Comparison of ENCODE assay signal across 22 cellular contexts in genomic region chr12:49952396-49953055, GRCh38. TPM values are rescaled to one million over a fixed set of nuclear protein-coding genes. Genes with fewer than 3 reads are reported as not detected.
DNase-seq lines count a peak whose midpoint lies in the region; ATAC-seq and TF ChIP-seq lines count a peak whose summit lies in the region.
"Had no signal": no experiment of that assay in that cellular context is flagged by ENCODE, and none has a peak within 500 bp of the region (broad histone marks: within the 10 kb centered on the region; RNA-seq: fewer than 3 reads in every experiment).

No MANE protein-coding gene starts in this region.

- no peak overlapping the region for H3K4me3 Mint-ChIP-seq in T-helper 17 cell
- H3K4me3 Mint-ChIP-seq: CD4-positive, alpha-beta memory T cell had no signal

- intact Hi-C loops in gastrocnemius medialis (cut with DNase I; ENCODE audit: low total_unique reads): no loop called here

- H3K27ac Mint-ChIP-seq in T-helper 17 cell: peak overlapping the region; percentile 54

- H3K27me3 Mint-ChIP-seq in T-helper 17 cell: peaks cover 60% of the 10 kb centered on the region

- no peak overlapping the region for H3K4me3 ChIP-seq in fibroblast of pulmonary artery (replicated peaks; ENCODE audit: low read depth, low read length)
- H3K4me3 ChIP-seq in osteoblast (ENCODE audit: insufficient read depth, low read length): no peak overlapping the region
- no peak overlapping the region for H3K4me3 ChIP-seq in smooth muscle cell
- no peak overlapping the region for H3K4me3 ChIP-seq in gastrocnemius medialis

- no peaks in the 10 kb centered on the region for H3K4me1 ChIP-seq in osteoblast (ENCODE audit: insufficient read depth, low read length)
- no peaks in the 10 kb centered on the region for H3K4me1 ChIP-seq in smooth muscle cell (ENCODE audit: low read depth)
- no peaks in the 10 kb centered on the region for H3K4me1 ChIP-seq in gastrocnemius medialis

- no peak overlapping the region for H3K9ac ChIP-seq in smooth muscle cell (ENCODE audit: low read depth)

- peak; percentile 38 for DNase-seq in CD1c-positive myeloid dendritic cell (ENCODE audit: extremely low spot score)
- no peak for DNase-seq in T-helper 17 cell
- DNase-seq in fibroblast of pulmonary artery (ENCODE audit: low read depth): peak; percentile 12
- DNase-seq in osteoblast (ENCODE audit: insufficient read length, low spot score, missing footprints): peak; percentile 74
- DNase-seq in activated CD4-positive, CD25-positive, alpha-beta regulatory T cell treated with anti-CD3 and anti-CD28 coated beads, Interleukin-2, amount 50 U/mL, for 72 hours: no peak
- no peak for DNase-seq in smooth muscle cell (lab: John Stamatoyannopoulos, UW; ENCODE audit: unreplicated experiment)
- no peak for DNase-seq in gastrocnemius medialis
- DNase-seq: ACHN; AML-193; CD4-positive, alpha-beta memory T cell; DMS79 treated with DMSO at 0.1 percent for 48 hours; H7; IMR-90; Kasumi-1; NCI-H1105 treated with DMSO at 0.1 percent for 48 hours; NCI-H187; NCI-H446; NCI-H69; NK-92 treated with Interleukin-12 subunit alpha and Interleukin-12 subunit beta, amount 100 ng/mL, for 24 hours; SIG-M5 had no signal

- no peak overlapping the region for H2AFZ ChIP-seq in osteoblast (ENCODE audit: low read length)
- no peak overlapping the region for H2AFZ ChIP-seq in smooth muscle cell (ENCODE audit: low read depth)

- H3K36me3 Mint-ChIP-seq in T-helper 17 cell (ENCODE audit: low read depth): peaks cover 5% of the 10 kb centered on the region
- H3K36me3 Mint-ChIP-seq: CD4-positive, alpha-beta memory T cell had no signal

- H3K27ac ChIP-seq in osteoblast (ENCODE audit: low read depth, low read length): no peak overlapping the region
- no peak overlapping the region for H3K27ac ChIP-seq in smooth muscle cell (ENCODE audit: low read depth)
- no peak overlapping the region for H3K27ac ChIP-seq in gastrocnemius medialis

- H3K4me1 Mint-ChIP-seq in T-helper 17 cell: no peaks in the 10 kb centered on the region

- TF ChIP-seq CTCF in fibroblast of pulmonary artery (IDR thresholded peaks at IDR 0.05; ENCODE audit: low read length, missing control alignments) (no peak), osteoblast (IDR thresholded peaks at IDR 0.05; ENCODE audit: extremely low read depth, low read depth, low read length) (no peak), smooth muscle cell (IDR thresholded peaks at IDR 0.05; ENCODE audit: borderline replicate concordance, insufficient read depth, poor library complexity, severe bottlenecking) (no peak), gastrocnemius medialis (IDR thresholded peaks at IDR 0.05 in 4 of 5, conservative IDR thresholded peaks at IDR 0.05 in 1 of 5) (no peak)

- no peak for TF ChIP-seq POLR2A in gastrocnemius medialis (IDR thresholded peaks at IDR 0.05)

- H3K79me2 ChIP-seq in osteoblast (ENCODE audit: insufficient read depth, low read length): no peaks in the 10 kb centered on the region
- no peaks in the 10 kb centered on the region for H3K79me2 ChIP-seq in smooth muscle cell (ENCODE audit: low read depth)

- H4K20me1 ChIP-seq in osteoblast (ENCODE audit: insufficient read depth, low read length): no peaks in the 10 kb centered on the region
- no peaks in the 10 kb centered on the region for H4K20me1 ChIP-seq in smooth muscle cell (ENCODE audit: low read depth)

- WGBS in smooth muscle cell (ENCODE audit: low lambda C conversion rate): 95% methylated on average over 1 of the region's 1 CpG

- H3K9me3 ChIP-seq in T-helper 17 cell (ENCODE audit: control insufficient read depth, low read length, poor library complexity, severe bottlenecking) (no peaks in the 10 kb centered on the region), osteoblast (ENCODE audit: low read depth, low read length) (no peaks in the 10 kb centered on the region), smooth muscle cell (replicated peaks; ENCODE audit: low read depth) (no peaks in the 10 kb centered on the region), gastrocnemius medialis (no peaks in the 10 kb centered on the region)

- no peak for ATAC-seq in T-helper 17 cell
- no peak for ATAC-seq in gastrocnemius medialis

- H3F3A ChIP-seq in smooth muscle cell (ENCODE audit: low read depth): no peaks in the 10 kb centered on the region

- in situ Hi-C loops in gastrocnemius medialis (cut with MboI; ENCODE audit: low sequenced_read_pairs in 4 of 4): no loop called here

- no peak overlapping the region for H3K4me2 ChIP-seq in osteoblast (ENCODE audit: insufficient read depth, low read length)
- no peak overlapping the region for H3K4me2 ChIP-seq in smooth muscle cell

- peaks cover 59% of the 10 kb centered on the region for H3K27me3 ChIP-seq in osteoblast (ENCODE audit: insufficient read depth, low read length)
- H3K27me3 ChIP-seq in smooth muscle cell (ENCODE audit: low read depth): peaks cover 42% of the 10 kb centered on the region
- H3K27me3 ChIP-seq in gastrocnemius medialis: peaks cover 11 to 24% (median 12%) of the 10 kb centered on the region in 3 donors

- H3K36me3 ChIP-seq in osteoblast (ENCODE audit: insufficient read depth, low read length) (no peaks in the 10 kb centered on the region), smooth muscle cell (ENCODE audit: low read depth) (no peaks in the 10 kb centered on the region), gastrocnemius medialis (no peaks in the 10 kb centered on the region)

RNA-seq across cellular contexts. Expression of gene AQP2, which starts 2.0 kb away (rescaled TPM):
- total RNA-seq in T-helper 17 cell: not detected
- total RNA-seq in osteoblast: not detected in 2 replicates
- total RNA-seq in smooth muscle cell: 0.13 and 0.22 TPM in 2 replicates
- polyA plus RNA-seq in smooth muscle cell: 0.14 and 0.99 TPM in 2 replicates
- total RNA-seq in gastrocnemius medialis: not detected
- total RNA-seq: CD4-positive, alpha-beta memory T cell; G401; H7; IMR-90; OCI-LY7 had no signal
- polyA plus RNA-seq: CD4-positive, alpha-beta memory T cell; IMR-90 had no signal

RNA-seq across cellular contexts. Expression of gene AQP5, which starts 9.1 kb away (rescaled TPM):
- total RNA-seq in T-helper 17 cell (not detected), osteoblast (not detected in 2 replicates), smooth muscle cell (not detected in 2 replicates), gastrocnemius medialis (not detected)
- 1.5 TPM in 1 of 2 replicates, not detected in the other for polyA plus RNA-seq in smooth muscle cell
- total RNA-seq: CD4-positive, alpha-beta memory T cell; G401; IMR-90; OCI-LY7 had no signal
- polyA plus RNA-seq: CD4-positive, alpha-beta memory T cell; IMR-90 had no signal

RNA-seq across cellular contexts. Expression of gene AQP6, which starts 20.2 kb away (rescaled TPM):
- total RNA-seq in T-helper 17 cell (not detected), osteoblast (not detected in 2 replicates), smooth muscle cell (not detected in 2 replicates), gastrocnemius medialis (not detected)
- polyA plus RNA-seq in smooth muscle cell: not detected in 2 replicates
- total RNA-seq: CD4-positive, alpha-beta memory T cell; H7; IMR-90; OCI-LY7 had no signal
- polyA plus RNA-seq: CD4-positive, alpha-beta memory T cell; IMR-90 had no signal

RNA-seq across cellular contexts. Expression of gene FAIM2, which starts 48.8 kb away (rescaled TPM):
- under 1 TPM; 0.05 to 0.68 TPM for total RNA-seq in T-helper 17 cell
- 0.88 and 1.4 TPM in 2 replicates for total RNA-seq in osteoblast
- total RNA-seq in smooth muscle cell: 0.04 and 0.67 TPM in 2 replicates
- polyA plus RNA-seq in smooth muscle cell: 1.2 and 1.6 TPM in 2 replicates
- 1 to 10 TPM in 1 of 4 donors, under 1 TPM in 1, not detected in 2; 0.13 to 1.1 TPM for total RNA-seq in gastrocnemius medialis
- total RNA-seq: G401, H7 had no signal

Comparison
In these comparisons a context has a peak if more than half of its experiments do, and no peak if none do; other contexts are left out.
1. DNase-seq: peak in CD1c-positive myeloid dendritic cell (single experiment), fibroblast of pulmonary artery (single experiment) and osteoblast (single experiment); none in T-helper 17 cell (0 of 3), activated CD4-positive, CD25-positive, alpha-beta regulatory T cell treated with anti-CD3 and anti-CD28 coated beads, Interleukin-2, amount 50 U/mL, for 72 hours (single experiment), smooth muscle cell (single experiment) and gastrocnemius medialis (0 of 2).